ENCODE assay signal across 18 cellular contexts in genomic region chr3:162236949-162237348, GRCh38.
DNase-seq lines count a peak whose midpoint lies in the region; ATAC-seq, FAIRE-seq and TF ChIP-seq lines count a peak whose summit lies in the region.
"Had no signal": no experiment of that assay in that cellular context is flagged by ENCODE, and none has a peak within 500 bp of the region (broad histone marks: within the 10 kb centered on the region; RNA-seq: fewer than 3 reads in every experiment).

No MANE protein-coding gene starts in this region.

- intact Hi-C loops in gastrocnemius medialis (cut with DNase I; ENCODE audit: low total_unique reads): no loop called here
- intact Hi-C loops in activated T-helper 2 cell treated with anti-CD3 and anti-CD28 coated beads, Interferon-gamma antibody, Interleukin-2, Interleukin-4, amounts not matched to agents 10 μg/mL and 5 μg/mL and 100 μg/mL, durations not matched to agents 14 hours and 24 hours and 36 hours (cut with micrococcal nuclease): no loop called here

- DNase-seq in BE2C (no peak), M059J (ENCODE audit: low read depth) (peak; percentile 30), H1 (ENCODE audit: low read depth in 1 of 2, low spot score in 2 of 2) (no peak), gastrocnemius medialis (no peak), GM13977 (ENCODE audit: low spot score) (no peak)
- DNase-seq in activated T-helper 2 cell treated with anti-CD3 and anti-CD28 coated beads, Interferon-gamma antibody, Interleukin-2, Interleukin-4, amounts not matched to agents 10 μg/mL and 5 μg/mL and 100 μg/mL, durations not matched to agents 14 hours and 24 hours and 36 hours (ENCODE audit: low spot score): no peak
- DNase-seq in CD8-positive, alpha-beta memory T cell: no peak
- DNase-seq: CD4-positive, alpha-beta T cell; DMS153; DMS79; GDM1; HCEC 1CT; IMR-90 had no signal

- no peaks in the 10 kb centered on the region for H3K36me3 Mint-ChIP-seq in activated T-helper 2 cell treated with anti-CD3 and anti-CD28 coated beads, Interferon-gamma antibody, Interleukin-2, Interleukin-4, amounts not matched to agents 10 μg/mL and 5 μg/mL and 100 μg/mL, durations not matched to agents 14 hours and 24 hours and 36 hours (ENCODE audit: low read depth)
- no peaks in the 10 kb centered on the region for H3K36me3 Mint-ChIP-seq in CD8-positive, alpha-beta memory T cell

- TF ChIP-seq POLR2A in H1 (IDR thresholded peaks at IDR 0.05; ENCODE audit: control extremely low read depth in 1 of 2, low read depth in 2 of 2, low read length in 2 of 2): no peak
- TF ChIP-seq POLR2A in gastrocnemius medialis (IDR thresholded peaks at IDR 0.05): no peak

- no peak overlapping the region for H3K23ac ChIP-seq in H1 (ENCODE audit: insufficient read length)

- 91% methylated on average over 5 of the region's 5 CpGs; no CpG with 5 or more reads in 1 of the 2 experiments for WGBS in H1 (ENCODE audit: extremely low coverage in 1 of 2, insufficient coverage in 1 of 2, insufficient read length in 1 of 2, insufficient replicate concordance in 2 of 2, low coverage in 1 of 2, low lambda C conversion rate in 2 of 2, missing lambda C conversion rate in 1 of 2), 2 experiments

- H2BK20ac ChIP-seq in H1 (ENCODE audit: low read length): no peak overlapping the region

- no peak overlapping the region for H3K4me3 Mint-ChIP-seq in activated T-helper 2 cell treated with anti-CD3 and anti-CD28 coated beads, Interferon-gamma antibody, Interleukin-2, Interleukin-4, amounts not matched to agents 10 μg/mL and 5 μg/mL and 100 μg/mL, durations not matched to agents 14 hours and 24 hours and 36 hours (ENCODE audit: low read depth)
- no peak overlapping the region for H3K4me3 Mint-ChIP-seq in CD8-positive, alpha-beta memory T cell
- H3K4me3 Mint-ChIP-seq: CD4-positive, alpha-beta T cell had no signal

- peak overlapping the region; percentile 8; the same call in 1 of the 2 replicates for H2AFZ ChIP-seq in H1 (ENCODE audit: low read length)

- H3K4me2 ChIP-seq in H1 (ENCODE audit: insufficient read depth in 1 of 2, low read depth in 2 of 2, low read length in 2 of 2): no peak overlapping the region

- H2BK12ac ChIP-seq in H1 (ENCODE audit: low read depth, low read length): no peak overlapping the region

- no peak overlapping the region for H3K27ac ChIP-seq in H1 (ENCODE audit: low read depth, low read length)
- H3K27ac ChIP-seq in gastrocnemius medialis: no peak overlapping the region
- no peak overlapping the region for H3K27ac ChIP-seq in CD8-positive, alpha-beta memory T cell (ENCODE audit: low read depth, low read length)
- H3K27ac ChIP-seq: C4-2B had no signal

- no peak overlapping the region for H4K8ac ChIP-seq in H1 (ENCODE audit: extremely low read depth, insufficient read depth, low read length)

- H3K9me3 ChIP-seq in BE2C (no peaks in the 10 kb centered on the region; the same call in 1 of the 2 replicates), H1 (ENCODE audit: insufficient read depth in 2 of 2, low read depth in 1 of 2, low read length in 1 of 2) (no peaks in the 10 kb centered on the region), gastrocnemius medialis (no peaks in the 10 kb centered on the region)
- H3K9me3 ChIP-seq in CD8-positive, alpha-beta memory T cell (ENCODE audit: low read length): no peaks in the 10 kb centered on the region

- in situ Hi-C loops in gastrocnemius medialis (cut with MboI; ENCODE audit: low sequenced_read_pairs in 4 of 4): no loop called here
- in situ Hi-C loops in GM13977 (cut with MboI; ENCODE audit: low pct_unique_long_range_greater_than_20kb, low sequenced_read_pairs, unreplicated experiment): no loop called here

- H3K4me1 Mint-ChIP-seq in activated T-helper 2 cell treated with anti-CD3 and anti-CD28 coated beads, Interferon-gamma antibody, Interleukin-2, Interleukin-4, amounts not matched to agents 10 μg/mL and 5 μg/mL and 100 μg/mL, durations not matched to agents 14 hours and 24 hours and 36 hours (ENCODE audit: low read depth): no peaks in the 10 kb centered on the region
- H3K4me1 Mint-ChIP-seq in CD8-positive, alpha-beta memory T cell: no peaks in the 10 kb centered on the region

- TF ChIP-seq EP300 in H1 (IDR thresholded peaks at IDR 0.05; ENCODE audit: borderline replicate concordance in 1 of 2, low read depth in 2 of 2, low read length in 2 of 2): no peak

- no peak overlapping the region for H2BK5ac ChIP-seq in H1 (ENCODE audit: low read depth, low read length)

- no peak overlapping the region for H2AK5ac ChIP-seq in H1 (ENCODE audit: low read depth, low read length)

- TF ChIP-seq CTCF in BE2C (IDR thresholded peaks at IDR 0.05; ENCODE audit: low read depth, low read length) (0 out of 2 replicates have a peak, but pooled peaks have one; percentile 2), H1 (IDR thresholded peaks at IDR 0.05; ENCODE audit: control extremely low read depth in 1 of 3, insufficient read depth in 1 of 3, low read depth in 1 of 3, low read length in 3 of 3) (no peak), gastrocnemius medialis (IDR thresholded peaks at IDR 0.05 in 4 of 5, conservative IDR thresholded peaks at IDR 0.05 in 1 of 5) (no peak), GM13977 (IDR thresholded peaks at IDR 0.05; ENCODE audit: extremely low read depth, insufficient read depth, missing control alignments) (no peak)

- no peaks in the 10 kb centered on the region for H3K79me2 ChIP-seq in H1 (ENCODE audit: control insufficient read depth in 1 of 2, insufficient read depth in 2 of 2, low read length in 2 of 2)

- POLR2A ChIA-PET in H1 (lab: Charles Lee; ENCODE audit: partially characterized antibody): no interaction called here
- POLR2A ChIA-PET in CD8-positive, alpha-beta memory T cell (lab: Charles Lee): no interaction called here

- H3K36me3 ChIP-seq in BE2C: no peaks in the 10 kb centered on the region
- H3K36me3 ChIP-seq in H1 (ENCODE audit: control insufficient read depth in 2 of 4, insufficient read depth in 4 of 4, low read length in 3 of 4): no peaks in the 10 kb centered on the region
- no peaks in the 10 kb centered on the region for H3K36me3 ChIP-seq in gastrocnemius medialis
- H3K36me3 ChIP-seq in CD8-positive, alpha-beta memory T cell (ENCODE audit: insufficient read depth, low read length): no peaks in the 10 kb centered on the region

- H2BK15ac ChIP-seq in H1 (ENCODE audit: low read length): no peak overlapping the region

- no peak overlapping the region for H4K91ac ChIP-seq in H1 (replicated peaks; ENCODE audit: insufficient read length, low read length)

- H3K27me3 Mint-ChIP-seq in activated T-helper 2 cell treated with anti-CD3 and anti-CD28 coated beads, Interferon-gamma antibody, Interleukin-2, Interleukin-4, amounts not matched to agents 10 μg/mL and 5 μg/mL and 100 μg/mL, durations not matched to agents 14 hours and 24 hours and 36 hours (ENCODE audit: low read depth): no peaks in the 10 kb centered on the region
- H3K27me3 Mint-ChIP-seq in CD8-positive, alpha-beta memory T cell: no peaks in the 10 kb centered on the region
- H3K27me3 Mint-ChIP-seq: CD4-positive, alpha-beta T cell had no signal

- H3K9me3 Mint-ChIP-seq in activated T-helper 2 cell treated with anti-CD3 and anti-CD28 coated beads, Interferon-gamma antibody, Interleukin-2, Interleukin-4, amounts not matched to agents 10 μg/mL and 5 μg/mL and 100 μg/mL, durations not matched to agents 14 hours and 24 hours and 36 hours: no peaks in the 10 kb centered on the region
- peaks cover 0 to 8% (median 2%) of the 10 kb centered on the region in 5 donors for H3K9me3 Mint-ChIP-seq in CD8-positive, alpha-beta memory T cell

- no peaks in the 10 kb centered on the region for H3K79me1 ChIP-seq in H1 (ENCODE audit: low read depth, low read length)

- no peak overlapping the region for H3K9ac ChIP-seq in H1 (replicated peaks in 1 of 4; ENCODE audit: extremely low read depth in 1 of 4, low read depth in 3 of 4, low read length in 3 of 4)

- no peak overlapping the region for H4K5ac ChIP-seq in H1 (ENCODE audit: insufficient read length, low read depth, low read length)

- H2BK120ac ChIP-seq in H1 (replicated peaks; ENCODE audit: low read depth, low read length): no peak overlapping the region

- H3K56ac ChIP-seq in H1 (replicated peaks; ENCODE audit: insufficient read length, low read depth, low read length): no peak overlapping the region

- H3K4me3 ChIP-seq in BE2C (ENCODE audit: low read depth, low read length) (no peak overlapping the region), H1 (ENCODE audit: extremely low read depth in 1 of 4, insufficient read depth in 2 of 4, low read depth in 3 of 4, low read length in 4 of 4) (no peak overlapping the region), gastrocnemius medialis (no peak overlapping the region)
- H3K4me3 ChIP-seq in CD8-positive, alpha-beta memory T cell (ENCODE audit: low read length): no peak overlapping the region
- H3K4me3 ChIP-seq: K562 had no signal

- no peak for TF ChIP-seq RAD21 in H1 (IDR thresholded peaks at IDR 0.05 in 1 of 2, conservative IDR thresholded peaks at IDR 0.05 in 1 of 2; ENCODE audit: low read depth in 2 of 2, low read length in 2 of 2)

- H3K23me2 ChIP-seq in H1 (ENCODE audit: low read depth, low read length): no peaks in the 10 kb centered on the region

- H3K4me1 ChIP-seq in BE2C: peaks cover 13% of the 10 kb centered on the region
- no peaks in the 10 kb centered on the region for H3K4me1 ChIP-seq in H1 (replicated peaks in 1 of 4; ENCODE audit: control insufficient read depth in 3 of 4, insufficient read depth in 4 of 4, low read length in 3 of 4)
- H3K4me1 ChIP-seq in gastrocnemius medialis: no peaks in the 10 kb centered on the region
- no peaks in the 10 kb centered on the region for H3K4me1 ChIP-seq in CD8-positive, alpha-beta memory T cell (ENCODE audit: insufficient read depth, low read length)

- H3K27ac Mint-ChIP-seq in activated T-helper 2 cell treated with anti-CD3 and anti-CD28 coated beads, Interferon-gamma antibody, Interleukin-2, Interleukin-4, amounts not matched to agents 10 μg/mL and 5 μg/mL and 100 μg/mL, durations not matched to agents 14 hours and 24 hours and 36 hours: no peak overlapping the region
- H3K27ac Mint-ChIP-seq in CD8-positive, alpha-beta memory T cell: no peak overlapping the region
- H3K27ac Mint-ChIP-seq: CD4-positive, alpha-beta T cell had no signal

- H3K14ac ChIP-seq in H1 (ENCODE audit: insufficient read length): no peak overlapping the region

- H3K27me3 ChIP-seq in BE2C: no peaks in the 10 kb centered on the region
- H3K27me3 ChIP-seq in H1 (replicated peaks in 1 of 4; ENCODE audit: control insufficient read depth in 3 of 4, extremely low read depth in 1 of 4, insufficient read depth in 3 of 4, low read length in 3 of 4): no peaks in the 10 kb centered on the region
- no peaks in the 10 kb centered on the region for H3K27me3 ChIP-seq in gastrocnemius medialis
- no peaks in the 10 kb centered on the region for H3K27me3 ChIP-seq in CD8-positive, alpha-beta memory T cell (ENCODE audit: insufficient read depth, low read length, poor library complexity, severe bottlenecking)

- no peaks in the 10 kb centered on the region for H4K20me1 ChIP-seq in H1 (replicated peaks in 1 of 2; ENCODE audit: control insufficient read depth in 1 of 2, insufficient read depth in 2 of 2, low read length in 2 of 2)

- FAIRE-seq in H1 (lab: Jason Lieb, UNC): peak; percentile 42
- FAIRE-seq: GM12892, H54, HTR-8/SVneo, K562 had no signal

- H3K18ac ChIP-seq in H1 (ENCODE audit: extremely low read depth, low read length): no peak overlapping the region

- CTCF ChIA-PET in H1 (lab: Charles Lee; ENCODE audit: partially characterized antibody): no interaction called here
- CTCF ChIA-PET in CD8-positive, alpha-beta memory T cell (lab: Charles Lee): no interaction called here

- no peak overlapping the region for H3K4ac ChIP-seq in H1 (replicated peaks; ENCODE audit: insufficient read length, low read depth, low read length)

- peak; percentile 65 to 83 for ATAC-seq in gastrocnemius medialis
- ATAC-seq: K562 had no signal
